In the genomic region with DNA sequence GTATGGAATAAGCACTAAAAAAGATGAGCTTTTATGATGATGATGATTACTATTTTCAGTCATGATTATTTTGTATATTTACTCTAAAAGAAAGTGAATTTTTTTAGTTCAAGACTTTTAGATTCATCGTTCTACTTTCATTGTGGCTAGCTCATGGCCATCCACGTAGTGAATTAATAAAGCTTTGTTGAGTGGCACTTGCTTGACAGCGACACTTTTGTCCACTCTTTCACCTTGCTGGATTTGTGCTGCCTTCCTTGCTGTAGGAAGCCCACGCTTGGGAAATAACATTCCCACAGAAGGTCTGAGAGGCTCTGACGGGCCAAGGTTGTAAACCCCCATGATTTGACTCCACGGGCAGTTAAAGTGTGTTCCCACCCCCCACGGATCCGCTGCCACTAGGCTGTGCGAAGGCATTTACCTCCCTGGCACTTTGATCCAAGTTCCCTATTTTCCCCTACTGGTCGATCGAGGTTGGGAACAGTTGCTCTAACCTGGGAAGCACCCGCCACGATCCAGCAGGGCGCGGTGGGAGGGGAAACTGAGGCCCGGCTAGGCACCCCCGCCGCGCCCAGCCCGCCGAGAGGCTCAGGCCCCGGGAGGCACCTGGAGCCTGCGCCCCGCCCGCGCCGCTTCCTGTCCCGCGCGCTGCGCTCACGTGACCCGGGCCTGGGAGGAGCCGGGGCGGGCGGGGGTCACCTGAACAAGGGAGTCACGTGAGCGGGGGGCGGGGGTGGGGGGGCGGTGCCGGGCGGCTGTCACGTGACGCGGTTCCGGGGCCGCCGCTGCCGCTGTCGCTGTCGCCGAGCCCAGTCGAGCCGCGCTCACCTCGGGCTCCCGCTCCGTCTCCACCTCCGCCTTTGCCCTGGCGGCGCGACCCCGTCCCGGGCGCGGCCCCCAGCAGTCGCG, we compare ENCODE assay signal across 1 cellular context.
TF ChIP-seq lines count a peak whose summit lies in the region.

A gene with protein sequence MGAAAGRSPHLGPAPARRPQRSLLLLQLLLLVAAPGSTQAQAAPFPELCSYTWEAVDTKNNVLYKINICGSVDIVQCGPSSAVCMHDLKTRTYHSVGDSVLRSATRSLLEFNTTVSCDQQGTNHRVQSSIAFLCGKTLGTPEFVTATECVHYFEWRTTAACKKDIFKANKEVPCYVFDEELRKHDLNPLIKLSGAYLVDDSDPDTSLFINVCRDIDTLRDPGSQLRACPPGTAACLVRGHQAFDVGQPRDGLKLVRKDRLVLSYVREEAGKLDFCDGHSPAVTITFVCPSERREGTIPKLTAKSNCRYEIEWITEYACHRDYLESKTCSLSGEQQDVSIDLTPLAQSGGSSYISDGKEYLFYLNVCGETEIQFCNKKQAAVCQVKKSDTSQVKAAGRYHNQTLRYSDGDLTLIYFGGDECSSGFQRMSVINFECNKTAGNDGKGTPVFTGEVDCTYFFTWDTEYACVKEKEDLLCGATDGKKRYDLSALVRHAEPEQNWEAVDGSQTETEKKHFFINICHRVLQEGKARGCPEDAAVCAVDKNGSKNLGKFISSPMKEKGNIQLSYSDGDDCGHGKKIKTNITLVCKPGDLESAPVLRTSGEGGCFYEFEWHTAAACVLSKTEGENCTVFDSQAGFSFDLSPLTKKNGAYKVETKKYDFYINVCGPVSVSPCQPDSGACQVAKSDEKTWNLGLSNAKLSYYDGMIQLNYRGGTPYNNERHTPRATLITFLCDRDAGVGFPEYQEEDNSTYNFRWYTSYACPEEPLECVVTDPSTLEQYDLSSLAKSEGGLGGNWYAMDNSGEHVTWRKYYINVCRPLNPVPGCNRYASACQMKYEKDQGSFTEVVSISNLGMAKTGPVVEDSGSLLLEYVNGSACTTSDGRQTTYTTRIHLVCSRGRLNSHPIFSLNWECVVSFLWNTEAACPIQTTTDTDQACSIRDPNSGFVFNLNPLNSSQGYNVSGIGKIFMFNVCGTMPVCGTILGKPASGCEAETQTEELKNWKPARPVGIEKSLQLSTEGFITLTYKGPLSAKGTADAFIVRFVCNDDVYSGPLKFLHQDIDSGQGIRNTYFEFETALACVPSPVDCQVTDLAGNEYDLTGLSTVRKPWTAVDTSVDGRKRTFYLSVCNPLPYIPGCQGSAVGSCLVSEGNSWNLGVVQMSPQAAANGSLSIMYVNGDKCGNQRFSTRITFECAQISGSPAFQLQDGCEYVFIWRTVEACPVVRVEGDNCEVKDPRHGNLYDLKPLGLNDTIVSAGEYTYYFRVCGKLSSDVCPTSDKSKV (N-terminal part only) (plus strand): TSS at position 788 of the 909 bp plus-strand sequence. CDS start 165 bp downstream, outside the sequence.

TF ChIP-seq in GM12878, 131 proteins besides CTCF, POLR2A, EP300 and RAD21 (continued from another document and continues in another):
- TF ChIP-seq, protein P1, sequence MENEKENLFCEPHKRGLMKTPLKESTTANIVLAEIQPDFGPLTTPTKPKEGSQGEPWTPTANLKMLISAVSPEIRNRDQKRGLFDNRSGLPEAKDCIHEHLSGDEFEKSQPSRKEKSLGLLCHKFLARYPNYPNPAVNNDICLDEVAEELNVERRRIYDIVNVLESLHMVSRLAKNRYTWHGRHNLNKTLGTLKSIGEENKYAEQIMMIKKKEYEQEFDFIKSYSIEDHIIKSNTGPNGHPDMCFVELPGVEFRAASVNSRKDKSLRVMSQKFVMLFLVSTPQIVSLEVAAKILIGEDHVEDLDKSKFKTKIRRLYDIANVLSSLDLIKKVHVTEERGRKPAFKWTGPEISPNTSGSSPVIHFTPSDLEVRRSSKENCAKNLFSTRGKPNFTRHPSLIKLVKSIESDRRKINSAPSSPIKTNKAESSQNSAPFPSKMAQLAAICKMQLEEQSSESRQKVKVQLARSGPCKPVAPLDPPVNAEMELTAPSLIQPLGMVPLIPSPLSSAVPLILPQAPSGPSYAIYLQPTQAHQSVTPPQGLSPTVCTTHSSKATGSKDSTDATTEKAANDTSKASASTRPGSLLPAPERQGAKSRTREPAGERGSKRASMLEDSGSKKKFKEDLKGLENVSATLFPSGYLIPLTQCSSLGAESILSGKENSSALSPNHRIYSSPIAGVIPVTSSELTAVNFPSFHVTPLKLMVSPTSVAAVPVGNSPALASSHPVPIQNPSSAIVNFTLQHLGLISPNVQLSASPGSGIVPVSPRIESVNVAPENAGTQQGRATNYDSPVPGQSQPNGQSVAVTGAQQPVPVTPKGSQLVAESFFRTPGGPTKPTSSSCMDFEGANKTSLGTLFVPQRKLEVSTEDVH (IDR thresholded peaks at IDR 0.05; ENCODE audit: low read depth, partially characterized antibody) = peak; percentile 49
- TF ChIP-seq STAT3 (IDR thresholded peaks at IDR 0.05; ENCODE audit: low read depth, low read length) (no peak), TCF3 (IDR thresholded peaks at IDR 0.05; ENCODE audit: borderline replicate concordance, insufficient read depth, low read depth, low read length) (peak; percentile 87; the same call in 1 of the 2 replicates), PML (IDR thresholded peaks at IDR 0.05; ENCODE audit: low read length) (peak; percentile 89; the same call in 1 of the 2 replicates), TBL1XR1 (IDR thresholded peaks at IDR 0.05; ENCODE audit: low read depth, low read length) (no peak; the same call in 1 of the 2 replicates), SIN3A (IDR thresholded peaks at IDR 0.05; ENCODE audit: low read depth, low read length) (peak; percentile 50; the same call in 1 of the 2 replicates), CBFB (IDR thresholded peaks at IDR 0.05; ENCODE audit: low read depth) (no peak), RCOR1 (conservative IDR thresholded peaks at IDR 0.05; ENCODE audit: low read depth, low read length) (no peak), RFX5 (IDR thresholded peaks at IDR 0.05; ENCODE audit: low read depth, low read length) (no peak), ZNF217 (IDR thresholded peaks at IDR 0.05) (0 out of 2 replicates have a peak, but pooled peaks have one; percentile 42), SPI1 (IDR thresholded peaks at IDR 0.05; ENCODE audit: borderline replicate concordance, insufficient read depth, low read depth, low read length) (no peak), ESRRA (IDR thresholded peaks at IDR 0.05; ENCODE audit: low read length) (no peak), POU2F2 (IDR thresholded peaks at IDR 0.05; ENCODE audit: borderline replicate concordance, low read depth, low read length) (peak; percentile 49; the same call in 1 of the 3 replicates), NBN (IDR thresholded peaks at IDR 0.05) (0 out of 2 replicates have a peak, but pooled peaks have one; percentile 61), BCL11A (IDR thresholded peaks at IDR 0.05; ENCODE audit: low read depth, low read length) (no peak), JUND (IDR thresholded peaks at IDR 0.05; ENCODE audit: low read depth, low read length) (no peak), CBX5 (IDR thresholded peaks at IDR 0.05; ENCODE audit: low read depth) (no peak), PAX8 (IDR thresholded peaks at IDR 0.05) (no peak), NFYA (IDR thresholded peaks at IDR 0.05; ENCODE audit: borderline replicate concordance, low read depth, low read length) (no peak), FOXK2 (IDR thresholded peaks at IDR 0.05) (no peak), CBX3 (IDR thresholded peaks at IDR 0.05; ENCODE audit: borderline replicate concordance, low read depth) (no peak), NR2C1 (IDR thresholded peaks at IDR 0.05) (no peak), KAT2A (conservative IDR thresholded peaks at IDR 0.05; ENCODE audit: control insufficient read depth, low read depth, low read length) (no peak), NR2F1 (conservative IDR thresholded peaks at IDR 0.05) (no peak), MEF2A (IDR thresholded peaks at IDR 0.05; ENCODE audit: insufficient read depth, low read depth, low read length) (no peak), STAT1 (conservative IDR thresholded peaks at IDR 0.05) (0 out of 2 replicates have a peak, but pooled peaks have one; percentile 54), TAF1 (IDR thresholded peaks at IDR 0.05; ENCODE audit: borderline replicate concordance, low read depth, low read length) (peak; percentile 57; the same call in 1 of the 2 replicates), RBBP5 (conservative IDR thresholded peaks at IDR 0.05) (no peak), LARP7 (IDR thresholded peaks at IDR 0.05) (peak; percentile 58; the same call in 1 of the 2 replicates), SREBF1 (IDR thresholded peaks at IDR 0.05; ENCODE audit: low read length) (no peak), CEBPB (IDR thresholded peaks at IDR 0.05; ENCODE audit: borderline replicate concordance in 1 of 2, low read depth in 2 of 2, low read length in 2 of 2) (no peak), ZNF274 (IDR thresholded peaks at IDR 0.05; ENCODE audit: insufficient read depth, insufficient read length) (no peak)
- TF ChIP-seq, protein P2, sequence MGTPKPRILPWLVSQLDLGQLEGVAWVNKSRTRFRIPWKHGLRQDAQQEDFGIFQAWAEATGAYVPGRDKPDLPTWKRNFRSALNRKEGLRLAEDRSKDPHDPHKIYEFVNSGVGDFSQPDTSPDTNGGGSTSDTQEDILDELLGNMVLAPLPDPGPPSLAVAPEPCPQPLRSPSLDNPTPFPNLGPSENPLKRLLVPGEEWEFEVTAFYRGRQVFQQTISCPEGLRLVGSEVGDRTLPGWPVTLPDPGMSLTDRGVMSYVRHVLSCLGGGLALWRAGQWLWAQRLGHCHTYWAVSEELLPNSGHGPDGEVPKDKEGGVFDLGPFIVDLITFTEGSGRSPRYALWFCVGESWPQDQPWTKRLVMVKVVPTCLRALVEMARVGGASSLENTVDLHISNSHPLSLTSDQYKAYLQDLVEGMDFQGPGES (IDR thresholded peaks at IDR 0.05) = no peak
- TF ChIP-seq, protein P3, sequence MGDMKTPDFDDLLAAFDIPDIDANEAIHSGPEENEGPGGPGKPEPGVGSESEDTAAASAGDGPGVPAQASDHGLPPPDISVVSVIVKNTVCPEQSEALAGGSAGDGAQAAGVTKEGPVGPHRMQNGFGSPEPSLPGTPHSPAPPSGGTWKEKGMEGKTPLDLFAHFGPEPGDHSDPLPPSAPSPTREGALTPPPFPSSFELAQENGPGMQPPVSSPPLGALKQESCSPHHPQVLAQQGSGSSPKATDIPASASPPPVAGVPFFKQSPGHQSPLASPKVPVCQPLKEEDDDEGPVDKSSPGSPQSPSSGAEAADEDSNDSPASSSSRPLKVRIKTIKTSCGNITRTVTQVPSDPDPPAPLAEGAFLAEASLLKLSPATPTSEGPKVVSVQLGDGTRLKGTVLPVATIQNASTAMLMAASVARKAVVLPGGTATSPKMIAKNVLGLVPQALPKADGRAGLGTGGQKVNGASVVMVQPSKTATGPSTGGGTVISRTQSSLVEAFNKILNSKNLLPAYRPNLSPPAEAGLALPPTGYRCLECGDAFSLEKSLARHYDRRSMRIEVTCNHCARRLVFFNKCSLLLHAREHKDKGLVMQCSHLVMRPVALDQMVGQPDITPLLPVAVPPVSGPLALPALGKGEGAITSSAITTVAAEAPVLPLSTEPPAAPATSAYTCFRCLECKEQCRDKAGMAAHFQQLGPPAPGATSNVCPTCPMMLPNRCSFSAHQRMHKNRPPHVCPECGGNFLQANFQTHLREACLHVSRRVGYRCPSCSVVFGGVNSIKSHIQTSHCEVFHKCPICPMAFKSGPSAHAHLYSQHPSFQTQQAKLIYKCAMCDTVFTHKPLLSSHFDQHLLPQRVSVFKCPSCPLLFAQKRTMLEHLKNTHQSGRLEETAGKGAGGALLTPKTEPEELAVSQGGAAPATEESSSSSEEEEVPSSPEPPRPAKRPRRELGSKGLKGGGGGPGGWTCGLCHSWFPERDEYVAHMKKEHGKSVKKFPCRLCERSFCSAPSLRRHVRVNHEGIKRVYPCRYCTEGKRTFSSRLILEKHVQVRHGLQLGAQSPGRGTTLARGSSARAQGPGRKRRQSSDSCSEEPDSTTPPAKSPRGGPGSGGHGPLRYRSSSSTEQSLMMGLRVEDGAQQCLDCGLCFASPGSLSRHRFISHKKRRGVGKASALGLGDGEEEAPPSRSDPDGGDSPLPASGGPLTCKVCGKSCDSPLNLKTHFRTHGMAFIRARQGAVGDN (IDR thresholded peaks at IDR 0.05) = peak; percentile 81
- TF ChIP-seq, protein P4, sequence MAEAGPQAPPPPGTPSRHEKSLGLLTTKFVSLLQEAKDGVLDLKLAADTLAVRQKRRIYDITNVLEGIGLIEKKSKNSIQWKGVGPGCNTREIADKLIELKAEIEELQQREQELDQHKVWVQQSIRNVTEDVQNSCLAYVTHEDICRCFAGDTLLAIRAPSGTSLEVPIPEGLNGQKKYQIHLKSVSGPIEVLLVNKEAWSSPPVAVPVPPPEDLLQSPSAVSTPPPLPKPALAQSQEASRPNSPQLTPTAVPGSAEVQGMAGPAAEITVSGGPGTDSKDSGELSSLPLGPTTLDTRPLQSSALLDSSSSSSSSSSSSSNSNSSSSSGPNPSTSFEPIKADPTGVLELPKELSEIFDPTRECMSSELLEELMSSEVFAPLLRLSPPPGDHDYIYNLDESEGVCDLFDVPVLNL (IDR thresholded peaks at IDR 0.05; ENCODE audit: low read depth, low read length) = no peak
- TF ChIP-seq, protein P5, sequence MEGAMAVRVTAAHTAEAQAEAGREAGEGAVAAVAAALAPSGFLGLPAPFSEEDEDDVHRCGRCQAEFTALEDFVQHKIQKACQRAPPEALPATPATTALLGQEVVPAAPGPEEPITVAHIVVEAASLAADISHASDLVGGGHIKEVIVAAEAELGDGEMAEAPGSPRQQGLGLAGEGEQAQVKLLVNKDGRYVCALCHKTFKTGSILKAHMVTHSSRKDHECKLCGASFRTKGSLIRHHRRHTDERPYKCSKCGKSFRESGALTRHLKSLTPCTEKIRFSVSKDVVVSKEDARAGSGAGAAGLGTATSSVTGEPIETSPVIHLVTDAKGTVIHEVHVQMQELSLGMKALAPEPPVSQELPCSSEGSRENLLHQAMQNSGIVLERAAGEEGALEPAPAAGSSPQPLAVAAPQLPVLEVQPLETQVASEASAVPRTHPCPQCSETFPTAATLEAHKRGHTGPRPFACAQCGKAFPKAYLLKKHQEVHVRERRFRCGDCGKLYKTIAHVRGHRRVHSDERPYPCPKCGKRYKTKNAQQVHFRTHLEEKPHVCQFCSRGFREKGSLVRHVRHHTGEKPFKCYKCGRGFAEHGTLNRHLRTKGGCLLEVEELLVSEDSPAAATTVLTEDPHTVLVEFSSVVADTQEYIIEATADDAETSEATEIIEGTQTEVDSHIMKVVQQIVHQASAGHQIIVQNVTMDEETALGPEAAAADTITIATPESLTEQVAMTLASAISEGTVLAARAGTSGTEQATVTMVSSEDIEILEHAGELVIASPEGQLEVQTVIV (IDR thresholded peaks at IDR 0.05; ENCODE audit: borderline replicate concordance, partially characterized antibody) = no peak
- TF ChIP-seq, protein P6, sequence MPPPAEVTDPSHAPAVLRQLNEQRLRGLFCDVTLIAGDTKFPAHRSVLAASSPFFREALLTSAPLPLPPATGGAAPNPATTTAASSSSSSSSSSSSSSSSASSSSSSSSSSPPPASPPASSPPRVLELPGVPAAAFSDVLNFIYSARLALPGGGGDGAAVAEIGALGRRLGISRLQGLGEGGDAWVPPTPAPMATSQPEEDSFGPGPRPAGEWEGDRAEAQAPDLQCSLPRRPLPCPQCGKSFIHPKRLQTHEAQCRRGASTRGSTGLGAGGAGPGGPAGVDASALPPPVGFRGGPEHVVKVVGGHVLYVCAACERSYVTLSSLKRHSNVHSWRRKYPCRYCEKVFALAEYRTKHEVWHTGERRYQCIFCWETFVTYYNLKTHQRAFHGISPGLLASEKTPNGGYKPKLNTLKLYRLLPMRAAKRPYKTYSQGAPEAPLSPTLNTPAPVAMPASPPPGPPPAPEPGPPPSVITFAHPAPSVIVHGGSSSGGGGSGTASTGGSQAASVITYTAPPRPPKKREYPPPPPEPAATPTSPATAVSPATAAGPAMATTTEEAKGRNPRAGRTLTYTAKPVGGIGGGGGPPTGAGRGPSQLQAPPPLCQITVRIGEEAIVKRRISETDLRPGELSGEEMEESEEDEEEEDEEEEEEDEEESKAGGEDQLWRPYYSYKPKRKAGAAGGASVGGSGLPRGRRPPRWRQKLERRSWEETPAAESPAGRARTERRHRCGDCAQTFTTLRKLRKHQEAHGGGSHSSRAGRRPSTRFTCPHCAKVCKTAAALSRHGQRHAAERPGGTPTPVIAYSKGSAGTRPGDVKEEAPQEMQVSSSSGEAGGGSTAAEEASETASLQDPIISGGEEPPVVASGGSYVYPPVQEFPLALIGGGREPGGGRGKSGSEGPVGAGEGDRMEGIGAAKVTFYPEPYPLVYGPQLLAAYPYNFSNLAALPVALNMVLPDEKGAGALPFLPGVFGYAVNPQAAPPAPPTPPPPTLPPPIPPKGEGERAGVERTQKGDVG (CRISPR knock-in tag; IDR thresholded peaks at IDR 0.05) = no peak
